26 cellular contexts compared by ENCODE assay signal in genomic region chr2:221063568-221063967, GRCh38.
DNase-seq lines count a peak whose midpoint lies in the region; ATAC-seq, FAIRE-seq and TF ChIP-seq lines count a peak whose summit lies in the region.
"Had no signal": no experiment of that assay in that cellular context is flagged by ENCODE, and none has a peak within 500 bp of the region (broad histone marks: within the 10 kb centered on the region; RNA-seq: fewer than 3 reads in every experiment).

No MANE protein-coding gene starts in this region.

- peaks cover 3% of the 10 kb centered on the region; the same call in 1 of the 3 replicates for H3K36me3 Mint-ChIP-seq in GM23338 (ENCODE audit: low read depth)
- H3K36me3 Mint-ChIP-seq: CD14-positive monocyte; CD4-positive, alpha-beta memory T cell; CD4-positive, CD25-positive, alpha-beta regulatory T cell had no signal

- no peak for TF ChIP-seq POLR2A in H1 (IDR thresholded peaks at IDR 0.05; ENCODE audit: control extremely low read depth in 1 of 2, low read depth in 2 of 2, low read length in 2 of 2)

- H2BK5ac ChIP-seq in H1 (ENCODE audit: low read depth, low read length): no peak overlapping the region

- H2AK5ac ChIP-seq in H1 (ENCODE audit: low read depth, low read length): no peak overlapping the region

- no peaks in the 10 kb centered on the region for H3K23me2 ChIP-seq in H1 (ENCODE audit: low read depth, low read length)

- no peaks in the 10 kb centered on the region for H3K9me3 ChIP-seq in H1 (ENCODE audit: insufficient read depth in 2 of 2, low read depth in 1 of 2, low read length in 1 of 2)
- H3K9me3 ChIP-seq: BE2C had no signal

- no peak overlapping the region for H3K14ac ChIP-seq in H1 (ENCODE audit: insufficient read length)

- H3K79me2 ChIP-seq in GM23338 (replicated peaks; ENCODE audit: insufficient read depth): no peaks in the 10 kb centered on the region
- no peaks in the 10 kb centered on the region for H3K79me2 ChIP-seq in H1 (ENCODE audit: control insufficient read depth in 1 of 2, insufficient read depth in 2 of 2, low read length in 2 of 2)

- H3K4ac ChIP-seq in H1 (replicated peaks; ENCODE audit: insufficient read length, low read depth, low read length): no peak overlapping the region

- no peak overlapping the region for H3K23ac ChIP-seq in H1 (ENCODE audit: insufficient read length)

- CTCF ChIA-PET in H1 (lab: Charles Lee; ENCODE audit: partially characterized antibody): no interaction called here

- no peaks in the 10 kb centered on the region for H3K9me2 ChIP-seq in GM23338 (ENCODE audit: insufficient read depth)

- peak; percentile 4 for DNase-seq in GM23338 (ENCODE audit: low spot score)
- peak; percentile 71 for DNase-seq in NAMALWA (ENCODE audit: low spot score)
- DNase-seq in H1 (ENCODE audit: low read depth in 1 of 2, low spot score in 2 of 2): no peak
- no peak for DNase-seq in T-helper 1 cell
- no peak for DNase-seq in activated naive CD4-positive, alpha-beta T cell treated with anti-CD3 and anti-CD28 coated beads, Interleukin-2, amount 50 U/mL, for 16 hours
- DNase-seq in activated CD8-positive, alpha-beta memory T cell treated with anti-CD3 and anti-CD28 coated beads for 24 hours: no peak
- DNase-seq: 8988T; ACHN; BE2C; C1 segment of cervical spinal cord; CD4-positive, alpha-beta memory T cell; CD4-positive, CD25-positive, alpha-beta regulatory T cell; CD8-positive, alpha-beta memory T cell; COR-L47; DMS 273 treated with DMSO at 0.1 percent for 48 hours; DMS153; DMS53; DMS79; DND-41; EL; GDM1 had no signal

- H4K20me1 ChIP-seq in GM23338 (replicated peaks; ENCODE audit: insufficient read depth) (no peaks in the 10 kb centered on the region), H1 (replicated peaks in 1 of 2; ENCODE audit: control insufficient read depth in 1 of 2, insufficient read depth in 2 of 2, low read length in 2 of 2) (no peaks in the 10 kb centered on the region)
- H4K20me1 ChIP-seq: BLaER1 had no signal

- H3K4me3 ChIP-seq in GM23338 (no peak overlapping the region), H1 (ENCODE audit: extremely low read depth in 1 of 4, insufficient read depth in 2 of 4, low read depth in 3 of 4, low read length in 4 of 4) (no peak overlapping the region)
- H3K4me3 ChIP-seq: BLaER1 had no signal

- H3K36me3 ChIP-seq in GM23338 (ENCODE audit: insufficient read depth) (no peaks in the 10 kb centered on the region), H1 (ENCODE audit: control insufficient read depth in 2 of 4, insufficient read depth in 4 of 4, low read length in 3 of 4) (no peaks in the 10 kb centered on the region)
- H3K36me3 ChIP-seq: BE2C, BLaER1 had no signal

- 91% methylated on average over 3 of the region's 3 CpGs; no CpG with 5 or more reads in 1 of the 2 experiments for WGBS in H1 (ENCODE audit: extremely low coverage in 1 of 2, insufficient coverage in 1 of 2, insufficient read length in 1 of 2, insufficient replicate concordance in 2 of 2, low coverage in 1 of 2, low lambda C conversion rate in 2 of 2, missing lambda C conversion rate in 1 of 2), 2 experiments

- H3K4me2 ChIP-seq in GM23338 (no peak overlapping the region), H1 (ENCODE audit: insufficient read depth in 1 of 2, low read depth in 2 of 2, low read length in 2 of 2) (no peak overlapping the region)
- H3K4me2 ChIP-seq: BLaER1 had no signal

- H2BK15ac ChIP-seq in H1 (ENCODE audit: low read length): no peak overlapping the region

- H3K27me3 Mint-ChIP-seq in GM23338 (ENCODE audit: insufficient read depth, low read depth, poor library complexity): peaks cover 1% of the 10 kb centered on the region
- H3K27me3 Mint-ChIP-seq: CD4-positive, CD25-positive, alpha-beta regulatory T cell had no signal

- H3K27me3 ChIP-seq in GM23338 (ENCODE audit: insufficient read depth): no peaks in the 10 kb centered on the region
- H3K27me3 ChIP-seq in H1 (replicated peaks in 1 of 4; ENCODE audit: control insufficient read depth in 3 of 4, extremely low read depth in 1 of 4, insufficient read depth in 3 of 4, low read length in 3 of 4): no peaks in the 10 kb centered on the region
- H3K27me3 ChIP-seq: BE2C, BLaER1 had no signal

- H3K79me1 ChIP-seq in H1 (ENCODE audit: low read depth, low read length): no peaks in the 10 kb centered on the region

- no peak overlapping the region for H3K18ac ChIP-seq in H1 (ENCODE audit: extremely low read depth, low read length)

- H3K56ac ChIP-seq in H1 (replicated peaks; ENCODE audit: insufficient read length, low read depth, low read length): no peak overlapping the region

- H4K5ac ChIP-seq in H1 (ENCODE audit: insufficient read length, low read depth, low read length): no peak overlapping the region

- no peak overlapping the region for H3K4me3 Mint-ChIP-seq in GM23338
- H3K4me3 Mint-ChIP-seq: CD14-positive monocyte; CD4-positive, alpha-beta memory T cell; CD4-positive, CD25-positive, alpha-beta regulatory T cell; CD8-positive, alpha-beta memory T cell had no signal

- no peak overlapping the region for H2BK20ac ChIP-seq in H1 (ENCODE audit: low read length)

- H3K4me1 Mint-ChIP-seq in GM23338: no peaks in the 10 kb centered on the region
- H3K4me1 Mint-ChIP-seq: CD14-positive monocyte; CD4-positive, CD25-positive, alpha-beta regulatory T cell; CD8-positive, alpha-beta memory T cell had no signal

- no peak overlapping the region for H2BK12ac ChIP-seq in H1 (ENCODE audit: low read depth, low read length)

- POLR2A ChIA-PET in H1 (lab: Charles Lee; ENCODE audit: partially characterized antibody): no interaction called here

- H2AFZ ChIP-seq in GM23338: no peak overlapping the region
- no peak overlapping the region for H2AFZ ChIP-seq in H1 (ENCODE audit: low read length)

- FAIRE-seq in H1 (lab: Jason Lieb, UNC): no peak
- FAIRE-seq: A204.1, GM12891, GM19239 had no signal

- TF ChIP-seq CTCF in GM23338 (conservative IDR thresholded peaks at IDR 0.05; ENCODE audit: low read depth in 2 of 2) (peak; percentile 10 to 54; a peak in 2 of 4 replicates), H1 (IDR thresholded peaks at IDR 0.05; ENCODE audit: control extremely low read depth in 1 of 3, insufficient read depth in 1 of 3, low read depth in 1 of 3, low read length in 3 of 3) (peak; percentile 2 to 7 (median 4); a peak in 2 of 4 replicates)

- peak; percentile 38 to 54 for TF ChIP-seq RAD21 in H1 (IDR thresholded peaks at IDR 0.05 in 1 of 2, conservative IDR thresholded peaks at IDR 0.05 in 1 of 2; ENCODE audit: low read depth in 2 of 2, low read length in 2 of 2)

- no peak overlapping the region for H4K91ac ChIP-seq in H1 (replicated peaks; ENCODE audit: insufficient read length, low read length)

- no peak overlapping the region for H2BK120ac ChIP-seq in H1 (replicated peaks; ENCODE audit: low read depth, low read length)

- no peak overlapping the region for H4K8ac ChIP-seq in H1 (ENCODE audit: extremely low read depth, insufficient read depth, low read length)

- H3K27ac ChIP-seq in GM23338 (ENCODE audit: low read depth) (no peak overlapping the region), H1 (ENCODE audit: low read depth, low read length) (no peak overlapping the region)
- H3K27ac ChIP-seq: BLaER1 had no signal

- no peaks in the 10 kb centered on the region for H3F3A ChIP-seq in GM23338 (replicated peaks; ENCODE audit: low read depth)

- no peaks in the 10 kb centered on the region for H3K4me1 ChIP-seq in GM23338 (ENCODE audit: insufficient read depth)
- H3K4me1 ChIP-seq in H1 (replicated peaks in 1 of 4; ENCODE audit: control insufficient read depth in 3 of 4, insufficient read depth in 4 of 4, low read length in 3 of 4): no peaks in the 10 kb centered on the region
- H3K4me1 ChIP-seq: BE2C, BLaER1 had no signal

- no peak for ATAC-seq in GM23338

- H3K27ac Mint-ChIP-seq in GM23338: no peak overlapping the region
- H3K27ac Mint-ChIP-seq: CD14-positive monocyte; CD4-positive, alpha-beta memory T cell; CD4-positive, CD25-positive, alpha-beta regulatory T cell had no signal

- H3K9ac ChIP-seq in H1 (replicated peaks in 1 of 4; ENCODE audit: extremely low read depth in 1 of 4, low read depth in 3 of 4, low read length in 3 of 4): no peak overlapping the region
- H3K9ac ChIP-seq: BLaER1 had no signal

- peaks cover 8% of the 10 kb centered on the region for H3K9me3 Mint-ChIP-seq in GM23338

- TF ChIP-seq EP300 in H1 (IDR thresholded peaks at IDR 0.05; ENCODE audit: borderline replicate concordance in 1 of 2, low read depth in 2 of 2, low read length in 2 of 2): no peak

TF ChIP-seq in H1, 55 proteins besides CTCF, POLR2A, EP300 and RAD21:
- TF ChIP-seq USF2 (IDR thresholded peaks at IDR 0.05; ENCODE audit: low read length): no peak
- TF ChIP-seq HDAC6 (IDR thresholded peaks at IDR 0.05; ENCODE audit: low read depth, low read length): no peak
- no peak for TF ChIP-seq CBX8 (IDR thresholded peaks at IDR 0.05; ENCODE audit: borderline replicate concordance, low read depth, low read length)
- no peak for TF ChIP-seq SP2 (IDR thresholded peaks at IDR 0.05; ENCODE audit: low read length)
- TF ChIP-seq KDM1A (IDR thresholded peaks at IDR 0.05; ENCODE audit: borderline replicate concordance, low read length): no peak

Comparison
In these comparisons a context has a peak if more than half of its experiments do, and no peak if none do; other contexts are left out.
1. DNase-seq: peak in GM23338 (single experiment) and NAMALWA (single experiment); none in H1 (0 of 2), T-helper 1 cell (0 of 5), activated naive CD4-positive, alpha-beta T cell treated with anti-CD3 and anti-CD28 coated beads, Interleukin-2, amount 50 U/mL, for 16 hours (single experiment) and activated CD8-positive, alpha-beta memory T cell treated with anti-CD3 and anti-CD28 coated beads for 24 hours (single experiment).